Comparison of ENCODE assay signal across 19 cellular contexts in the genomic region with DNA sequence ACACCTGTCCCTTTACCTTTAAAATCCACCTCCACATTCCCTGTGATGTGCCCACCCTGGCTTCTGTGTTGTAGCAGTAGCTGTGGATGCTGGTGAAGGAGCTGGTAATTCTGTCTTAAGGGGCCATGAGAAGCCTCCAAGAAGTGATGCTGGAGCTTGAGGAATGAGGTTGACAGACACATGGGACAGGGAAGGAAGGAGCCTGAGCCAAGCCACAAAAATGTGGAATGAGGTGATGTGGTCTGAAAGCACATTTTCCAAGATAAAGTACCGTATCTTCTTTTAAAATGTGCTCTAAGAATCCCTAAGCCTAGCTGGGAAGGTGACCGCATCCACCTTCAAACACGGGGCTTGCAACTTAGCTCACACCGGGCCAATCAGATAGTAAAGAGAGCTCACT. TPM values are rescaled to one million over a fixed set of nuclear protein-coding genes. Genes with fewer than 3 reads are reported as not detected.
DNase-seq lines count a peak whose midpoint lies in the region; ATAC-seq, FAIRE-seq and TF ChIP-seq lines count a peak whose summit lies in the region.
"Had no signal": no experiment of that assay in that cellular context is flagged by ENCODE, and none has a peak within 500 bp of the region (broad histone marks: within the 10 kb centered on the region; RNA-seq: fewer than 3 reads in every experiment).

No MANE protein-coding gene starts in this region.

- TF ChIP-seq CTCF in keratinocyte (optimal IDR thresholded peaks at IDR 0.05 in 1 of 3, IDR thresholded peaks at IDR 0.05 in 1 of 3, conservative IDR thresholded peaks at IDR 0.05 in 1 of 3; ENCODE audit: extremely low read depth in 1 of 3, insufficient read depth in 2 of 3, low read length in 3 of 3), result no peak

- dilution Hi-C loops in keratinocyte (cut with MboI; ENCODE audit: extremely low pct_ligation_motif_present, low sequenced_read_pairs), result no loop called here

- no peak overlapping the region for H3K27ac ChIP-seq in keratinocyte (ENCODE audit: control insufficient read depth, insufficient read depth, low read length)
- H3K27ac ChIP-seq: heart right ventricle, KMS-11, PC-9, transverse colon had no signal

- no peaks in the 10 kb centered on the region for H4K20me1 ChIP-seq in keratinocyte (ENCODE audit: control insufficient read depth, extremely low read depth, insufficient read depth, low read length)

- no peaks in the 10 kb centered on the region for H3K9me3 ChIP-seq in keratinocyte (ENCODE audit: control insufficient read depth, low read depth, low read length)

- FAIRE-seq in keratinocyte (lab: Jason Lieb, UNC), result peak; percentile 71

- H3K4me2 ChIP-seq in keratinocyte (ENCODE audit: control insufficient read depth, extremely low read depth, insufficient read depth, low read depth, low read length), result no peak overlapping the region
- H3K4me2 ChIP-seq: KMS-11, PC-9 had no signal

- no peak for ATAC-seq in GM21529 (IDR thresholded peaks at IDR 0.05; ENCODE audit: unreplicated experiment)
- ATAC-seq in HG02884 (IDR thresholded peaks at IDR 0.05; ENCODE audit: unreplicated experiment), result no peak
- ATAC-seq in GM18498 (IDR thresholded peaks at IDR 0.05; ENCODE audit: unreplicated experiment), result no peak
- no peak for ATAC-seq in GM21576 (IDR thresholded peaks at IDR 0.05; ENCODE audit: unreplicated experiment)
- ATAC-seq: heart right ventricle, natural killer cell had no signal

- no peaks in the 10 kb centered on the region for H3K27me3 ChIP-seq in keratinocyte (ENCODE audit: control insufficient read depth, extremely low read depth, insufficient read depth, low read length)
- H3K27me3 ChIP-seq: transverse colon had no signal

- DNase-seq in AG08396 (ENCODE audit: low spot score) (peak; percentile 38), HS-27A (ENCODE audit: low read depth) (peak; percentile 51), astrocyte of the hippocampus (ENCODE audit: low read depth, low spot score) (peak; percentile 93), keratinocyte (ENCODE audit: low read depth, low spot score) (no peak)
- DNase-seq: activated effector memory CD4-positive, alpha-beta T cell treated with anti-CD3 and anti-CD28 coated beads, Interleukin-2, amount 50 U/mL, for 16 hours; CD4-positive, alpha-beta memory T cell; erythroblast; heart right ventricle; natural killer cell; NCI-H82; PC-9; stimulated activated naive CD4-positive, alpha-beta T cell; T1000; transverse colon had no signal

- no peaks in the 10 kb centered on the region for H3K79me2 ChIP-seq in keratinocyte (ENCODE audit: control insufficient read depth, insufficient read depth, low read length)

- H3K9ac ChIP-seq in keratinocyte (ENCODE audit: control insufficient read depth, extremely low read depth, insufficient read depth, low read length), result no peak overlapping the region
- H3K9ac ChIP-seq: KMS-11 had no signal

- peaks cover 16% of the 10 kb centered on the region for H3K4me1 ChIP-seq in keratinocyte (ENCODE audit: control insufficient read depth, extremely low read depth, insufficient read depth, low read length)

- H3K9me1 ChIP-seq in keratinocyte (ENCODE audit: control insufficient read depth, extremely low read depth, insufficient read depth, low read length), result no peaks in the 10 kb centered on the region

- H2AFZ ChIP-seq in keratinocyte (ENCODE audit: control insufficient read depth, low read length), result no peak overlapping the region
- H2AFZ ChIP-seq: PC-9 had no signal

- no peak overlapping the region for H3K4me3 ChIP-seq in keratinocyte (ENCODE audit: control insufficient read depth in 2 of 3, extremely low read depth in 1 of 3, insufficient read depth in 2 of 3, low read depth in 1 of 3, low read length in 3 of 3)
- H3K4me3 ChIP-seq: heart right ventricle, PC-9, transverse colon had no signal

- H3K36me3 ChIP-seq in keratinocyte (ENCODE audit: control insufficient read depth in 2 of 2, extremely low read depth in 1 of 2, insufficient read depth in 2 of 2, low read length in 2 of 2), result no peaks in the 10 kb centered on the region
- H3K36me3 ChIP-seq: heart right ventricle, transverse colon had no signal

RNA-seq across cellular contexts. Expression of a gene that starts 31.2 kb away (rescaled TPM):
- polyA plus RNA-seq in keratinocyte, result 0.05 to 0.24 TPM in 2 of 3 replicates, not detected in the other
- not detected for polyA plus RNA-seq in keratinocyte (2011; ENCODE audit: low read depth)
- polyA plus RNA-seq in keratinocyte (2011; cell fraction: cytosol; rRNA removed), result 0.30 TPM in 1 of 2 replicates, not detected in the other
- 0.22 and 0.27 TPM in 2 replicates for polyA plus RNA-seq in keratinocyte (2011; cell fraction: nucleus; rRNA removed)
- not detected in 2 replicates for polyA plus RNA-seq in keratinocyte (2012; ENCODE audit: low replicate concordance)
- 0.20 TPM in 1 of 3 replicates, not detected in the others for polyA minus RNA-seq in keratinocyte
- polyA minus RNA-seq in keratinocyte (2011; cell fraction: cytosol; rRNA and poly(A)+ RNA removed), result not detected
- polyA minus RNA-seq in keratinocyte (2011; cell fraction: nucleus; rRNA and poly(A)+ RNA removed), result not detected in 2 replicates
- polyA plus RNA-seq: CD4-positive, alpha-beta memory T cell had no signal
